ENCODE assay signal across 16 cellular contexts in the genomic region with DNA sequence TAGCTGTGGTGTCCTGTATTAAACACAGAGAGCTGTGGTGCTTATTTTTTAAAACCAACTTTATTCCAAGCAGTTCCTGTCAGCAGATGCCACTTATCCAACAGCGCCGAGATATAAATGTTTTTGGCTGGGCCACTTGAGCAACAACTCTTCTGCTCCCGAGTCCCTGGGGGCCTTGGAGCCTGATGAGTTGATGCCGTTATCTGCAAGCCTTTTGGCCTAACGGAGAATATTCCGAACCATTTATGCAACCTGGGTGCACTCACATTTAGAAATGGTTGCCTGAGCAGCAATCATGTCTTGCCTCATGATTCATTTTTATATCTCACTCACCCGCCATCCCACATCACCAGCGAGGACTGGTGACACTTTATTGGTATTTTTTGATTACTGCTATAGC.
"Had no signal": no experiment of that assay in that cellular context is flagged by ENCODE, and none has a peak within 500 bp of the region (broad histone marks: within the 10 kb centered on the region; RNA-seq: fewer than 3 reads in every experiment).

No MANE protein-coding gene starts in this region.

- H3K4me3 ChIP-seq: gastrocnemius medialis, heart right ventricle, tibial nerve, uterus had no signal

- DNase-seq: activated CD4-positive, alpha-beta T cell treated with anti-CD3 and anti-CD28 coated beads, Interleukin-2, amount 10 ng/mL, durations not matched to agents 24 days and 14 days; activated CD4-positive, CD25-positive, alpha-beta regulatory T cell; activated naive CD4-positive, alpha-beta T cell; anterior cingulate cortex; brain microvascular endothelial cell; cerebellar nuclear complex; effector memory CD4-positive, alpha-beta T cell; gastrocnemius medialis; mesenchymal stem cell; naive thymus-derived CD8-positive, alpha-beta T cell; stimulated activated naive B cell treated with anti-CD40 and anti-IgM and Interleukin-4, amounts not matched to agents 10 μg/mL and 1 μg/mL and 100 μg/mL, for 72 hours; uterus had no signal

- H3K36me3 ChIP-seq: brain microvascular endothelial cell, gastrocnemius medialis, heart right ventricle, neutrophil, tibial nerve, uterus had no signal

- H3K27me3 ChIP-seq: brain microvascular endothelial cell, heart right ventricle, neutrophil, tibial nerve, uterus had no signal

- H3K27ac ChIP-seq: brain microvascular endothelial cell, gastrocnemius medialis, neutrophil, parathyroid adenoma, tibial nerve, uterus had no signal

- H3K9me3 ChIP-seq: gastrocnemius medialis, heart right ventricle, neutrophil, tibial nerve, uterus had no signal

- H3K4me1 ChIP-seq: gastrocnemius medialis, parathyroid adenoma, uterus had no signal
